21 cellular contexts compared by ENCODE assay signal in the genomic region with DNA sequence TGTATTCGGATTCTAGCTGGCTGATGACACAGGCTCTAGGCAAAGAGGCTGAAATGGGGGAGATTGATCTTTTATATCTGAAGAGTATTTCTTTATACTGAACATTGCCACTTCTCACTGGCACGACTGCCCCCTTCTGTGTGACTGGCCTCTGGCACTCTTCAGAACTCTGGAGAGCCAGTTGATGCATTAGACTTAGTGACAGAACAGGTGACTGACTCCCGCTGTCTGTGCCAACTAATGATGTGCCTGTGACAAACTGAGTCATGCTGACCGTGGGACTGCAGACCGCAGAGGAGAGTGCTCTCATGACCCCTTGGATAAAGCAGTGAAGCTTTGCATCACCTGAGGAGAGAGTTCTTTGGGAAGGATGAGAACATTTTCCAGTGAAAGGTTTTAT. TPM values are rescaled to one million over a fixed set of nuclear protein-coding genes. Genes with fewer than 3 reads are reported as not detected.
DNase-seq lines count a peak whose midpoint lies in the region; ATAC-seq, FAIRE-seq and TF ChIP-seq lines count a peak whose summit lies in the region.
"Had no signal": no experiment of that assay in that cellular context is flagged by ENCODE, and none has a peak within 500 bp of the region (broad histone marks: within the 10 kb centered on the region; RNA-seq: fewer than 3 reads in every experiment).

No MANE protein-coding gene starts in this region.

- no peaks in the 10 kb centered on the region for H3K27me3 ChIP-seq in astrocyte (ENCODE audit: insufficient read depth, low read length)
- H3K27me3 ChIP-seq in right cardiac atrium (ENCODE audit: control insufficient read depth, insufficient read depth): no peaks in the 10 kb centered on the region
- no peaks in the 10 kb centered on the region for H3K27me3 ChIP-seq in small intestine (ENCODE audit: control insufficient read depth in 2 of 2, insufficient read depth in 2 of 2, low read length in 2 of 2)
- H3K27me3 ChIP-seq: brain microvascular endothelial cell, ovary had no signal

- no peak overlapping the region for H3K4me3 ChIP-seq in astrocyte (ENCODE audit: insufficient read depth, low read depth, low read length)
- H3K4me3 ChIP-seq in right cardiac atrium (ENCODE audit: low read length): no peak overlapping the region
- H3K4me3 ChIP-seq in small intestine (ENCODE audit: low read depth in 1 of 2, low read length in 2 of 2): no peak overlapping the region
- H3K4me3 ChIP-seq: ovary had no signal

- ATAC-seq in right cardiac atrium: peak; percentile 65 to 70
- no peak for ATAC-seq in GM21825 (IDR thresholded peaks at IDR 0.05; ENCODE audit: unreplicated experiment)
- ATAC-seq: left lobe of liver, T-cell had no signal

- H3K4me1 Mint-ChIP-seq in IgD-negative memory B cell (peaks cover 50 to 72% (median 62%) of the 10 kb centered on the region in 3 donors), astrocyte (ENCODE audit: low read depth, unreplicated experiment) (peaks cover 24% of the 10 kb centered on the region)

- no peak overlapping the region for H3K9ac ChIP-seq in astrocyte (ENCODE audit: low read length)

- DNase-seq in astrocyte (ENCODE audit: low read depth) (peak; percentile 38), right cardiac atrium (no peak), small intestine (peak; percentile 18), NCI-H2081 (lab: John Stamatoyannopoulos, UW) (no peak), NCI-H2196 (lab: John Stamatoyannopoulos, UW; ENCODE audit: unreplicated experiment) (no peak), urothelium cell line (ENCODE audit: low spot score) (no peak)
- DNase-seq: activated CD4-positive, alpha-beta T cell treated with anti-CD3 and anti-CD28 coated beads, Interleukin-2, amount 50 U/mL, for 4 hours; activated naive CD4-positive, alpha-beta T cell treated with anti-CD3 and anti-CD28 coated beads, Interleukin-2, amount 10 ng/mL, durations not matched to agents 7 days and 5 days; activated T-cell treated with anti-CD3 and anti-CD28 coated beads for 4 hours; brain microvascular endothelial cell; foreskin melanocyte; GF-D8; NCI-H1694 treated with DMSO at 0.1 percent for 48 hours; ovary; T-cell had no signal

- H3K27ac Mint-ChIP-seq in IgD-negative memory B cell (peak overlapping the region; percentile 18 to 57 (median 28)), astrocyte (ENCODE audit: unreplicated experiment) (no peak overlapping the region)
- H3K27ac Mint-ChIP-seq: activated naive CD4-positive, alpha-beta T cell treated with anti-CD3 and anti-CD28 coated beads, Interleukin-2, amount 10 ng/mL, durations not matched to agents 7 days and 5 days; T-cell had no signal

- no peak overlapping the region for H3K4me2 ChIP-seq in astrocyte (ENCODE audit: low read length)

- H3K79me2 ChIP-seq in astrocyte (ENCODE audit: insufficient read depth, low read length): no peaks in the 10 kb centered on the region

- peak overlapping the region in 3 of 4 donors; percentile 6 to 86 (median 72) for H3K4me3 Mint-ChIP-seq in IgD-negative memory B cell
- H3K4me3 Mint-ChIP-seq in astrocyte (ENCODE audit: unreplicated experiment): no peak overlapping the region
- H3K4me3 Mint-ChIP-seq: activated naive CD4-positive, alpha-beta T cell treated with anti-CD3 and anti-CD28 coated beads, Interleukin-2, amount 10 ng/mL, durations not matched to agents 7 days and 5 days; T-cell had no signal

- no peaks in the 10 kb centered on the region for H3K9me3 Mint-ChIP-seq in IgD-negative memory B cell
- H3K9me3 Mint-ChIP-seq in astrocyte (ENCODE audit: unreplicated experiment): no peaks in the 10 kb centered on the region
- H3K9me3 Mint-ChIP-seq: activated naive CD4-positive, alpha-beta T cell treated with anti-CD3 and anti-CD28 coated beads, Interleukin-2, amount 10 ng/mL, durations not matched to agents 7 days and 5 days; T-cell had no signal

- H3K36me3 Mint-ChIP-seq in IgD-negative memory B cell (peaks cover 12% of the 10 kb centered on the region), astrocyte (ENCODE audit: low read depth, unreplicated experiment) (peaks cover 4% of the 10 kb centered on the region)

- no peaks in the 10 kb centered on the region for H3K36me3 ChIP-seq in astrocyte (ENCODE audit: insufficient read depth, low read length)
- H3K36me3 ChIP-seq in small intestine (ENCODE audit: control insufficient read depth in 2 of 2, insufficient read depth in 2 of 2, low read length in 2 of 2): peaks cover 0 to 10% of the 10 kb centered on the region in 2 donors
- H3K36me3 ChIP-seq: brain microvascular endothelial cell, ovary had no signal

- no peak for TF ChIP-seq CTCF in astrocyte (IDR thresholded peaks at IDR 0.05; ENCODE audit: insufficient read depth, low read depth, low read length)

- no peaks in the 10 kb centered on the region for H3K9me3 ChIP-seq in astrocyte (ENCODE audit: insufficient read depth, low read depth, low read length)
- no peaks in the 10 kb centered on the region for H3K9me3 ChIP-seq in right cardiac atrium (ENCODE audit: control insufficient read depth, low read length)
- no peaks in the 10 kb centered on the region for H3K9me3 ChIP-seq in small intestine (ENCODE audit: control insufficient read depth, low read depth)
- H3K9me3 ChIP-seq: ovary had no signal

- H4K20me1 ChIP-seq in astrocyte (ENCODE audit: insufficient read depth, low read length): peaks cover 5% of the 10 kb centered on the region

- no peak overlapping the region for H2AFZ ChIP-seq in astrocyte (ENCODE audit: low read depth, low read length)

- H3K27me3 Mint-ChIP-seq in IgD-negative memory B cell: no peaks in the 10 kb centered on the region
- H3K27me3 Mint-ChIP-seq in astrocyte (ENCODE audit: low read depth, unreplicated experiment): no peaks in the 10 kb centered on the region
- H3K27me3 Mint-ChIP-seq: activated naive CD4-positive, alpha-beta T cell treated with anti-CD3 and anti-CD28 coated beads, Interleukin-2, amount 10 ng/mL, durations not matched to agents 7 days and 5 days; T-cell had no signal

- H3K27ac ChIP-seq in astrocyte (ENCODE audit: low read depth, low read length) (no peak overlapping the region), right cardiac atrium (ENCODE audit: low read length) (no peak overlapping the region), small intestine (ENCODE audit: low read depth in 1 of 2, low read length in 1 of 2) (no peak overlapping the region)
- H3K27ac ChIP-seq: brain microvascular endothelial cell, ovary, VCaP had no signal

- H3K4me1 ChIP-seq in astrocyte (ENCODE audit: insufficient read depth, low read length): no peaks in the 10 kb centered on the region
- peaks cover 20% of the 10 kb centered on the region for H3K4me1 ChIP-seq in right cardiac atrium (ENCODE audit: control insufficient read depth, insufficient read depth, low read length)
- peaks cover 0 to 2% of the 10 kb centered on the region in 2 donors for H3K4me1 ChIP-seq in small intestine (ENCODE audit: control insufficient read depth in 2 of 2, insufficient read depth in 1 of 2, low read depth in 1 of 2, low read length in 1 of 2)

- 62% methylated on average over 5 of the region's 5 CpGs for WGBS in right cardiac atrium
- 67 to 85% (median 73%) methylated on average over 5 of the region's 5 CpGs for WGBS in small intestine, 3 donors

- intact Hi-C loops in right cardiac atrium (cut with DNase I): no loop called here

- FAIRE-seq in astrocyte (lab: Jason Lieb, UNC): no peak
- no peak for FAIRE-seq in small intestine (lab: Jason Lieb, UNC)
- FAIRE-seq in urothelium cell line (lab: Jason Lieb, UNC): no peak
- FAIRE-seq: D721Med, GM12891 had no signal

RNA-seq across cellular contexts. Expression of a gene that starts 14.4 kb away (rescaled TPM):
- polyA plus RNA-seq in IgD-negative memory B cell (14.0 TPM), right cardiac atrium (29.0 TPM), small intestine (10 to 100 TPM in 1 of 3 donors, 1 to 10 TPM in 2; 5.6 to 27.4 (median 7.3) TPM)
- total RNA-seq in astrocyte (78.6 and 80.2 TPM in 2 replicates), right cardiac atrium (100 to 1,000 TPM; 112 to 156 (median 134) TPM)

Comparison
In these comparisons a context has a peak if more than half of its experiments do, and no peak if none do; other contexts are left out.
1. DNase-seq: peak in astrocyte (single experiment) and small intestine (single experiment); none in right cardiac atrium (0 of 3), NCI-H2081 (0 of 2), NCI-H2196 (single experiment) and urothelium cell line (single experiment).